ENCODE assay signal across 24 cellular contexts in genomic region chr6:12480379-12480778, GRCh38.
"Had no signal": no experiment of that assay in that cellular context is flagged by ENCODE, and none has a peak within 500 bp of the region (broad histone marks: within the 10 kb centered on the region; RNA-seq: fewer than 3 reads in every experiment).

No MANE protein-coding gene starts in this region.

- H3K36me3 ChIP-seq: brain microvascular endothelial cell, cardiac muscle cell had no signal

- H3K4me3 Mint-ChIP-seq: activated CD4-positive, alpha-beta memory T cell treated with anti-CD3 and anti-CD28 coated beads for 36 hours; activated CD4-positive, alpha-beta T cell treated with anti-CD3 and anti-CD28 coated beads, Interleukin-2, amount 10 ng/mL, durations not matched to agents 24 days and 14 days; activated naive CD4-positive, alpha-beta T cell treated with anti-CD3 and anti-CD28 coated beads for 36 hours; activated naive CD8-positive, alpha-beta T cell; activated T-cell treated with anti-CD3 and anti-CD28 coated beads, Interleukin-2, amount 50 U/mL, for 4 hours; T-helper 1 cell treated with Interleukin-12 subunit alpha and Interleukin-12 subunit beta and Interleukin-4 antibody, amounts not matched to agents 30 μg/mL and 1 μg/mL, for 36 hours; WTC11 had no signal

- H3K27me3 ChIP-seq: brain microvascular endothelial cell, cardiac muscle cell had no signal

- H3K27me3 Mint-ChIP-seq: activated CD4-positive, alpha-beta T cell treated with anti-CD3 and anti-CD28 coated beads, Interleukin-2, amount 10 ng/mL, durations not matched to agents 24 days and 14 days had no signal

- H3K27ac ChIP-seq: brain microvascular endothelial cell, cardiac muscle cell had no signal

- H3K4me3 ChIP-seq: cardiac muscle cell had no signal

- H3K36me3 Mint-ChIP-seq: activated CD4-positive, alpha-beta memory T cell treated with anti-CD3 and anti-CD28 coated beads for 36 hours; activated naive CD8-positive, alpha-beta T cell had no signal

- ATAC-seq: activated T-cell treated with anti-CD3 and anti-CD28 coated beads, Interleukin-2, amount 50 U/mL, for 4 hours; WTC11 had no signal

- H3K27ac Mint-ChIP-seq: activated CD4-positive, alpha-beta memory T cell treated with anti-CD3 and anti-CD28 coated beads for 36 hours; activated CD4-positive, alpha-beta T cell treated with anti-CD3 and anti-CD28 coated beads, Interleukin-2, amount 10 ng/mL, durations not matched to agents 24 days and 14 days; activated naive CD4-positive, alpha-beta T cell treated with anti-CD3 and anti-CD28 coated beads for 36 hours; activated naive CD8-positive, alpha-beta T cell; T-helper 1 cell treated with Interleukin-12 subunit alpha and Interleukin-12 subunit beta and Interleukin-4 antibody, amounts not matched to agents 30 μg/mL and 1 μg/mL, for 36 hours; WTC11 had no signal

- H3K9me3 Mint-ChIP-seq: activated CD4-positive, alpha-beta memory T cell treated with anti-CD3 and anti-CD28 coated beads for 36 hours; activated CD4-positive, alpha-beta T cell treated with anti-CD3 and anti-CD28 coated beads, Interleukin-2, amount 10 ng/mL, durations not matched to agents 24 days and 14 days; activated naive CD4-positive, alpha-beta T cell treated with anti-CD3 and anti-CD28 coated beads for 36 hours; activated T-cell treated with anti-CD3 and anti-CD28 coated beads, Interleukin-2, amount 50 U/mL, for 4 hours; T-helper 1 cell treated with Interleukin-12 subunit alpha and Interleukin-12 subunit beta and Interleukin-4 antibody, amounts not matched to agents 30 μg/mL and 1 μg/mL, for 36 hours had no signal

- DNase-seq: activated CD4-positive, alpha-beta memory T cell treated with anti-CD3 and anti-CD28 coated beads for 36 hours; activated CD4-positive, alpha-beta T cell treated with anti-CD3 and anti-CD28 coated beads, Interleukin-2, amount 10 ng/mL, durations not matched to agents 24 days and 14 days; activated CD4-positive, CD25-positive, alpha-beta regulatory T cell treated with anti-CD3 and anti-CD28 coated beads, Interleukin-2, amount 50 U/mL, for 72 hours; activated CD8-positive, alpha-beta memory T cell treated with anti-CD3 and anti-CD28 coated beads for 24 hours; activated gamma-delta T cell; activated naive CD4-positive, alpha-beta T cell treated with anti-CD3 and anti-CD28 coated beads for 36 hours; activated T-cell treated with anti-CD3 and anti-CD28 coated beads, Interleukin-2, amount 50 U/mL, for 4 hours; amygdala; brain microvascular endothelial cell; cerebellar nuclear complex; Kasumi-1; NCI-H1092; NCI-H1417; NCI-H1694; NCI-H2107; NCI-H2171 treated with DMSO at 0.1 percent for 48 hours; NCI-H226; NCI-H526; OCI-M1; SHP77 had no signal
